In genomic region chr2:70767699-70768584, GRCh38 we compare ENCODE assay signal across 8 cellular contexts. TPM values are rescaled to one million over a fixed set of nuclear protein-coding genes. Genes with fewer than 3 reads are reported as not detected.
DNase-seq lines count a peak whose midpoint lies in the region; ATAC-seq, FAIRE-seq and TF ChIP-seq lines count a peak whose summit lies in the region.

A gene with protein sequence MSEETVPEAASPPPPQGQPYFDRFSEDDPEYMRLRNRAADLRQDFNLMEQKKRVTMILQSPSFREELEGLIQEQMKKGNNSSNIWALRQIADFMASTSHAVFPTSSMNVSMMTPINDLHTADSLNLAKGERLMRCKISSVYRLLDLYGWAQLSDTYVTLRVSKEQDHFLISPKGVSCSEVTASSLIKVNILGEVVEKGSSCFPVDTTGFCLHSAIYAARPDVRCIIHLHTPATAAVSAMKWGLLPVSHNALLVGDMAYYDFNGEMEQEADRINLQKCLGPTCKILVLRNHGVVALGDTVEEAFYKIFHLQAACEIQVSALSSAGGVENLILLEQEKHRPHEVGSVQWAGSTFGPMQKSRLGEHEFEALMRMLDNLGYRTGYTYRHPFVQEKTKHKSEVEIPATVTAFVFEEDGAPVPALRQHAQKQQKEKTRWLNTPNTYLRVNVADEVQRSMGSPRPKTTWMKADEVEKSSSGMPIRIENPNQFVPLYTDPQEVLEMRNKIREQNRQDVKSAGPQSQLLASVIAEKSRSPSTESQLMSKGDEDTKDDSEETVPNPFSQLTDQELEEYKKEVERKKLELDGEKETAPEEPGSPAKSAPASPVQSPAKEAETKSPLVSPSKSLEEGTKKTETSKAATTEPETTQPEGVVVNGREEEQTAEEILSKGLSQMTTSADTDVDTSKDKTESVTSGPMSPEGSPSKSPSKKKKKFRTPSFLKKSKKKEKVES (minus strand): TSS chr2:70768200. CDS start chr2:70706408, 61,792 bp downstream.

- peaks cover 8 to 24% (median 10%) of the 10 kb centered on the region in 3 donors for H3K4me1 Mint-ChIP-seq in IgD-negative memory B cell

- no peaks in the 10 kb centered on the region for H3K36me3 Mint-ChIP-seq in IgD-negative memory B cell

- no peak for ATAC-seq in HG02763 (IDR thresholded peaks at IDR 0.05; ENCODE audit: unreplicated experiment)

- peak within 1 kb of the TSS; percentile 84 to 97 (median 92) for H3K4me3 Mint-ChIP-seq in IgD-negative memory B cell

- no peak for FAIRE-seq in bronchial epithelial cell (lab: Jason Lieb, UNC)

- no peak within 1 kb of the TSS for H3K4me3 ChIP-seq in bronchial epithelial cell (ENCODE audit: low read depth, low read length)

- H3K27ac Mint-ChIP-seq in IgD-negative memory B cell, result peak within 1 kb of the TSS; percentile 90 to 94 (median 93)

- DNase-seq in D341Med (ENCODE audit: low spot score) (peak; percentile 76), SKM-1 (lab: John Stamatoyannopoulos, UW; ENCODE audit: unreplicated experiment) (peak; percentile 60), bronchial epithelial cell (ENCODE audit: low read depth) (no peak), kidney tubule cell (ENCODE audit: low spot score) (peak; percentile 45), T1000 (lab: John Stamatoyannopoulos, UW) (no peak)
- peak; percentile 55 for DNase-seq in stimulated activated CD4-positive, alpha-beta T cell treated with anti-CD3 and anti-CD28 coated beads, Interleukin-4, amount 100 ng/mL, for 1 hour

- no peaks in the 10 kb centered on the region for H3K36me3 ChIP-seq in bronchial epithelial cell (ENCODE audit: control insufficient read depth, insufficient read depth, low read length)

- TF ChIP-seq CTCF in bronchial epithelial cell (IDR thresholded peaks at IDR 0.05; ENCODE audit: insufficient read depth, low read length, severe bottlenecking), result peak; percentile 35

- H3K27me3 ChIP-seq in bronchial epithelial cell (ENCODE audit: control insufficient read depth, insufficient read depth, low read length), result peaks cover 32% of the 10 kb centered on the region

- peaks cover 0 to 3% (median 0%) of the 10 kb centered on the region in 3 donors for H3K9me3 Mint-ChIP-seq in IgD-negative memory B cell

- H3K27me3 Mint-ChIP-seq in IgD-negative memory B cell, result peaks cover 3% of the 10 kb centered on the region

RNA-seq across cellular contexts. Expression of the gene that starts here (rescaled TPM):
- 17.3 TPM for polyA plus RNA-seq in IgD-negative memory B cell
- not detected in 2 replicates for total RNA-seq in bronchial epithelial cell

Comparison
In these comparisons a context has a peak if more than half of its experiments do, and no peak if none do; other contexts are left out.
1. DNase-seq: peak in D341Med (single experiment), SKM-1 (single experiment), kidney tubule cell (single experiment) and stimulated activated CD4-positive, alpha-beta T cell treated with anti-CD3 and anti-CD28 coated beads, Interleukin-4, amount 100 ng/mL, for 1 hour (single experiment); none in bronchial epithelial cell (single experiment) and T1000 (single experiment).